ENCODE assay signal across 23 cellular contexts in genomic region chr9:123948290-123948689, GRCh38. TPM values are rescaled to one million over a fixed set of nuclear protein-coding genes. Genes with fewer than 3 reads are reported as not detected.
DNase-seq lines count a peak whose midpoint lies in the region; ATAC-seq, FAIRE-seq and TF ChIP-seq lines count a peak whose summit lies in the region.
"Had no signal": no experiment of that assay in that cellular context is flagged by ENCODE, and none has a peak within 500 bp of the region (broad histone marks: within the 10 kb centered on the region; RNA-seq: fewer than 3 reads in every experiment).

No MANE protein-coding gene starts in this region.

- H2AK5ac ChIP-seq in H9 (ENCODE audit: insufficient read length, low read length): no peak overlapping the region

- H3K79me1 ChIP-seq in H9 (ENCODE audit: insufficient read depth, low read depth, low read length, poor library complexity, severe bottlenecking): no peaks in the 10 kb centered on the region

- CTCF ChIA-PET in AG04450 (lab: Charles Lee): no interaction called here

- no peak overlapping the region for H4K91ac ChIP-seq in H9 (ENCODE audit: insufficient read length, low read depth, low read length)

- no peak overlapping the region for H3K4me2 ChIP-seq in H9 (ENCODE audit: insufficient read depth, insufficient read length, low read length)
- H3K4me2 ChIP-seq: A549, BLaER1 had no signal

- H4K20me1 ChIP-seq in H9 (ENCODE audit: control insufficient read depth, insufficient read depth, insufficient read length): no peaks in the 10 kb centered on the region
- H4K20me1 ChIP-seq: BLaER1 had no signal

- no peak overlapping the region for H3K4me3 Mint-ChIP-seq in H9
- H3K4me3 Mint-ChIP-seq: B cell; CD4-positive, CD25-positive, alpha-beta regulatory T cell; CD8-positive, alpha-beta T cell; HFFc6 had no signal

- H3K4ac ChIP-seq in H9 (ENCODE audit: low read depth, low read length): no peak overlapping the region

- DNase-seq in AG04450 (ENCODE audit: low read depth, low spot score) (no peak), H9 (no peak), NCI-H69 (lab: John Stamatoyannopoulos, UW) (peak; percentile 35), left colon (no peak), GM12892 (ENCODE audit: insufficient read length) (no peak)
- DNase-seq in activated naive CD4-positive, alpha-beta T cell (lab: John Stamatoyannopoulos, UW): no peak
- DNase-seq in stimulated activated CD8-positive, alpha-beta memory T cell treated with anti-CD3 and anti-CD28 coated beads, Interleukin-4, amount 100 ng/mL, for 48 hours: no peak
- DNase-seq: 8988T; ACHN; Caco-2; CD4-positive, CD25-positive, alpha-beta regulatory T cell; CD8-positive, alpha-beta T cell; DMS53; DMS79 treated with DMSO at 0.1 percent for 48 hours; GM23248; HFFc6 had no signal

- no peak overlapping the region for H4K8ac ChIP-seq in H9 (replicated peaks; ENCODE audit: insufficient read length, low read depth, low read length)

- H2BK5ac ChIP-seq in H9 (ENCODE audit: insufficient read length, low read length): no peak overlapping the region

- no peak overlapping the region for H3K14ac ChIP-seq in H9 (ENCODE audit: insufficient read depth, low read length)

- peaks cover 4 to 9% of the 10 kb centered on the region in 2 experiments for H3K4me1 Mint-ChIP-seq in H9
- H3K4me1 Mint-ChIP-seq: B cell; CD4-positive, CD25-positive, alpha-beta regulatory T cell had no signal

- no peak overlapping the region for H3K9ac ChIP-seq in H9 (ENCODE audit: extremely low read depth, insufficient read length, low read length)
- H3K9ac ChIP-seq: BLaER1, GM23248 had no signal

- H3K56ac ChIP-seq in H9 (ENCODE audit: insufficient read length, low read depth, low read length): no peak overlapping the region

- no peak overlapping the region for H2AFZ ChIP-seq in H9 (ENCODE audit: low read length)
- H2AFZ ChIP-seq: GM23248 had no signal

- H2BK12ac ChIP-seq in H9 (ENCODE audit: insufficient read length, low read depth, low read length): no peak overlapping the region

- no peaks in the 10 kb centered on the region for H3K23me2 ChIP-seq in H9 (ENCODE audit: insufficient read length, low read depth, low read length, poor library complexity, severe bottlenecking)

- H4K5ac ChIP-seq in H9 (ENCODE audit: insufficient read length, low read depth, low read length): no peak overlapping the region

- H3K36me3 Mint-ChIP-seq in H9 (ENCODE audit: insufficient read depth in 1 of 3, low read depth in 3 of 3): no peaks in the 10 kb centered on the region
- H3K36me3 Mint-ChIP-seq: CD4-positive, CD25-positive, alpha-beta regulatory T cell; CD8-positive, alpha-beta T cell had no signal

- POLR2A ChIA-PET in AG04450 (lab: Yijun Ruan, JAX): no interaction called here

- no peak overlapping the region for H2BK20ac ChIP-seq in H9 (ENCODE audit: low read depth, low read length, poor library complexity, severe bottlenecking)

- no peak overlapping the region for H3K27ac Mint-ChIP-seq in H9
- H3K27ac Mint-ChIP-seq: B cell; CD8-positive, alpha-beta T cell; HFFc6 had no signal

- no peak for TF ChIP-seq POLR2A in GM12892 (IDR thresholded peaks at IDR 0.05; ENCODE audit: low read depth, low read length)

- no peak overlapping the region for H3K18ac ChIP-seq in H9 (ENCODE audit: insufficient read length, low read depth, low read length)

- H2BK120ac ChIP-seq in H9 (ENCODE audit: low read depth, low read length, poor library complexity, severe bottlenecking): no peak overlapping the region

- H3K27ac ChIP-seq in AG04450 (ENCODE audit: low read depth, low read length): peak overlapping the region; percentile 11
- no peak overlapping the region for H3K27ac ChIP-seq in H9 (ENCODE audit: insufficient read length, low read depth, low read length)
- H3K27ac ChIP-seq: A549, BLaER1, C4-2B, GM23248 had no signal

- H3K4me1 ChIP-seq in H9 (ENCODE audit: insufficient read depth, low read length): no peaks in the 10 kb centered on the region
- H3K4me1 ChIP-seq: A549, HAP-1 had no signal

- TF ChIP-seq CTCF in AG04450 (IDR thresholded peaks at IDR 0.05; ENCODE audit: low read depth, low read length) (no peak), H9 (conservative IDR thresholded peaks at IDR 0.05) (no peak)

- ATAC-seq in left colon: peak; percentile 68
- ATAC-seq: A549; CD8-positive, alpha-beta T cell had no signal

- no peak overlapping the region for H3K23ac ChIP-seq in H9 (ENCODE audit: insufficient read length, low read depth, low read length)

- FAIRE-seq in GM12892 (lab: Jason Lieb, UNC): no peak
- FAIRE-seq: A549, GM19239, H1 had no signal

- no peak overlapping the region for H3T11ph ChIP-seq in H9 (ENCODE audit: low read length)

- intact Hi-C loops in left colon (cut with DNase I, micrococcal nuclease): no loop called here

- 0 out of 2 replicates have a peak overlapping the region, but pooled peaks have one; percentile 0 for H2BK15ac ChIP-seq in H9 (ENCODE audit: low read depth, low read length)

- H3K27me3 ChIP-seq in AG04450 (ENCODE audit: control insufficient read depth, insufficient read depth, low read length): peaks cover 8% of the 10 kb centered on the region
- no peaks in the 10 kb centered on the region for H3K27me3 ChIP-seq in H9 (ENCODE audit: insufficient read depth, low read length)
- H3K27me3 ChIP-seq: BLaER1 had no signal

- WGBS in H9 (ENCODE audit: extremely low coverage, insufficient read length, low lambda C conversion rate): no CpG with 5 or more reads among the region's 3 CpGs

- no peak overlapping the region for H3K4me3 ChIP-seq in AG04450 (ENCODE audit: low read depth, low read length)
- H3K4me3 ChIP-seq: A549, BLaER1, GM23248, HAP-1 had no signal

- no peaks in the 10 kb centered on the region for H3K9me3 ChIP-seq in AG04450 (ENCODE audit: control insufficient read depth, insufficient read depth, low read length)
- no peaks in the 10 kb centered on the region for H3K9me3 ChIP-seq in H9 (ENCODE audit: control insufficient read depth, low read depth, low read length)
- H3K9me3 ChIP-seq: A549, BLaER1, Caco-2, HAP-1 had no signal

- peaks cover 29% of the 10 kb centered on the region for H3K27me3 Mint-ChIP-seq in H9 (ENCODE audit: low read depth)

- H3K9me3 Mint-ChIP-seq in H9: no peaks in the 10 kb centered on the region
- H3K9me3 Mint-ChIP-seq: CD8-positive, alpha-beta T cell; HFFc6 had no signal

- H3K79me2 ChIP-seq in H9 (ENCODE audit: insufficient read depth, low read length): no peaks in the 10 kb centered on the region

RNA-seq across cellular contexts. Expression of gene DENND1A, which starts 18.4 kb away (rescaled TPM):
- 13.7 and 16.2 TPM in 2 replicates for polyA plus RNA-seq in AG04450 (2011; rRNA removed)
- polyA minus RNA-seq in AG04450 (2011; rRNA and poly(A)+ RNA removed): 22.7 and 30.1 TPM in 2 replicates
- total RNA-seq in H9 (2021) (18.0 and 20.4 TPM in 2 replicates), left colon (10 to 100 TPM; 28.8 to 36.8 TPM)
- 24.6 TPM for polyA plus RNA-seq in GM12892 (2012; ENCODE audit: missing spikeins)
